In the genomic region with DNA sequence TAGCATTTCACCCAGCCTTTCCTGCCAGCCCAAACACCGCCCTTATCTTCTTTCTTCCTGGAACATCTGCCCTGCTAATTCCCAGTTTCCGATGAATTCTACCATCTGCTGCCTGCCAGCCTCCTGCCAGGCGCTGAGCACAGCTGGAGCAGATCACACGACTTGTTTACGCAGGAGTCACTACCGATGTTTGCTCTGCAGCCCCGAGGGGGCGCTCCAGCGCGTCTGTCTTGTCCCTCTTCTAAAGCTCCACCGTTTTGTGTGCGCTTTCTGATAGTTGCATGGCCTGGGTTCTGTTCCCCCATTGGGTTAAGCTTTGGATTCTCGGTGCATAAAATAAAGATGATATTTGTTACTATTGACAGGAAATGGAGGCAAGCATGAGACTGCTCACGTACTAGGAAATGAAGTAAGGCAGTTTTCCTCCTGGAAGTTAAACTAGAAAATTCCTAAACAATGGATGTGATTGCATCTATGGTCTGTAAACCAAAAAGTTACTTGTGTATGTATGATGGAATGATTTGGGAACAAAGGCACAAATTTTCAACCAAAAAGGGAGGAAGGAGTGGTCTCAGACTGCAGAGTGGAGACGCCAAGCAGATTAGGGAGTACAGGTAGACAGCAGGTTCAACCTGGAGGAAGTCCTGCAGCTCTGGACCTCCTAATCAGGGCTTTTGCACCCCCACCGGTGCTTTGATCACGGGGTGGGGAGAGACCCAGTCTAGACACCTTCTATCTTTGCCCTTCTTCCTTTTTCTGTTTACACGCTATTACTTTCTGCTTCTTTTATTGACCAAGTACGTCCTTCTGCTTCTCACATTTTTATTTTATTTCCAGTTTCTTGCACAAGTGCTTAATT, we compare ENCODE assay signal across 8 cellular contexts. TPM values are rescaled to one million over a fixed set of nuclear protein-coding genes. Genes with fewer than 3 reads are reported as not detected.
A peak's percentile ranks its signal among the peaks of the same experiment; 100 is the strongest.
DNase-seq lines count a peak whose midpoint lies in the region; TF ChIP-seq lines count a peak whose summit lies in the region.

No MANE protein-coding gene starts in this region.

- peaks cover 70% of the 10 kb centered on the region for H3K4me1 ChIP-seq in OCI-LY1 (ENCODE audit: insufficient read depth, low read length, severe bottlenecking)

- H3K9ac ChIP-seq in OCI-LY1 (ENCODE audit: low read length), result peak overlapping the region; percentile 55

- H3K4me3 ChIP-seq in OCI-LY1 (ENCODE audit: low read depth, low read length, poor library complexity, severe bottlenecking), result peak overlapping the region; percentile 42

- H3K9me3 ChIP-seq in OCI-LY1 (ENCODE audit: low read length), result 0 out of 2 replicates have a peak, but pooled peaks cover 5% of the 10 kb centered on the region

- peaks cover 6% of the 10 kb centered on the region; the same call in 1 of the 2 replicates for H3K36me3 ChIP-seq in OCI-LY1 (ENCODE audit: insufficient read depth, low read length)

- no peak for TF ChIP-seq POLR2A in erythroblast (IDR thresholded peaks at IDR 0.05; ENCODE audit: low read length)

- H3K4me2 ChIP-seq in OCI-LY1 (ENCODE audit: low read length), result peak overlapping the region; percentile 71

- peaks cover 26% of the 10 kb centered on the region for H3K79me2 ChIP-seq in OCI-LY1 (ENCODE audit: insufficient read depth, low read length)

- no peaks in the 10 kb centered on the region for H3K9me2 ChIP-seq in OCI-LY1 (ENCODE audit: low read depth, low read length)

- TF ChIP-seq CTCF in OCI-LY1 (IDR thresholded peaks at IDR 0.05; ENCODE audit: low read length), result peak; percentile 90

- no peak overlapping the region for H2AFZ ChIP-seq in OCI-LY1 (ENCODE audit: low read length)

- H3K27me3 ChIP-seq in OCI-LY1 (ENCODE audit: insufficient read depth, low read length), result no peaks in the 10 kb centered on the region

- peak overlapping the region; percentile 94 for H3K27ac ChIP-seq in OCI-LY1 (ENCODE audit: low read depth, low read length, poor library complexity, severe bottlenecking)

- H4K20me1 ChIP-seq in OCI-LY1 (ENCODE audit: insufficient read depth, low read length), result no peaks in the 10 kb centered on the region

- peaks cover 4% of the 10 kb centered on the region; the same call in 1 of the 2 replicates for H3F3A ChIP-seq in OCI-LY1 (ENCODE audit: insufficient read depth, low read length)

- DNase-seq in AML-193 (lab: John Stamatoyannopoulos, UW) (peak; percentile 68 to 71), GM19240 (ENCODE audit: insufficient read length, low spot score) (peak; percentile 52), HT1080 (ENCODE audit: low read depth) (peak; percentile 66), activated T-cell treated with anti-CD3 and anti-CD28 coated beads for 48 hours (ENCODE audit: low read depth) (peak; percentile 84), erythroblast (lab: John Stamatoyannopoulos, UW) (peak; percentile 91 to 92), myocyte (ENCODE audit: low read depth) (peak; percentile 92)
- peak; percentile 72 to 73 for DNase-seq in stimulated activated CD8-positive, alpha-beta memory T cell treated with anti-CD3 and anti-CD28 coated beads, Interleukin-4, amount 100 ng/mL, for 4 hours (ENCODE audit: low read depth in 2 of 2, low spot score in 1 of 2)

RNA-seq across cellular contexts. Expression of gene RBM17, which starts 2.2 kb away (rescaled TPM):
- total RNA-seq in HT1080 (2014; rRNA removed; shearing (Covaris generic)), result 46.4 and 49.6 TPM in 2 replicates
- polyA plus RNA-seq in HT1080 (2015; cell fraction: cytosol; rRNA removed), result 48.2 and 54.5 TPM in 2 replicates
- 95.8 and 118 TPM in 2 replicates for polyA plus RNA-seq in HT1080 (2015; cell fraction: nucleus; rRNA removed)
- 28.8 and 41.5 TPM in 2 replicates for total RNA-seq in myocyte
- 56.6 TPM for polyA plus RNA-seq in myocyte (2012)

RNA-seq across cellular contexts. Expression of gene IL2RA, which starts 24.4 kb away (rescaled TPM):
- total RNA-seq in HT1080 (2014; rRNA removed; shearing (Covaris generic)), result not detected in 2 replicates
- not detected in 2 replicates for polyA plus RNA-seq in HT1080 (2015; cell fraction: cytosol; rRNA removed)
- polyA plus RNA-seq in HT1080 (2015; cell fraction: nucleus; rRNA removed), result not detected in 2 replicates
- total RNA-seq in myocyte, result not detected in 2 replicates
- not detected for polyA plus RNA-seq in myocyte (2012)

Comparison
In these comparisons a context has a peak if more than half of its experiments do, and no peak if none do; other contexts are left out.
1. Peak in every context shown above with its lines: DNase-seq, H3K4me3 ChIP-seq and H3K27ac ChIP-seq.